Comparison of ENCODE assay signal across 20 cellular contexts in the genomic region with DNA sequence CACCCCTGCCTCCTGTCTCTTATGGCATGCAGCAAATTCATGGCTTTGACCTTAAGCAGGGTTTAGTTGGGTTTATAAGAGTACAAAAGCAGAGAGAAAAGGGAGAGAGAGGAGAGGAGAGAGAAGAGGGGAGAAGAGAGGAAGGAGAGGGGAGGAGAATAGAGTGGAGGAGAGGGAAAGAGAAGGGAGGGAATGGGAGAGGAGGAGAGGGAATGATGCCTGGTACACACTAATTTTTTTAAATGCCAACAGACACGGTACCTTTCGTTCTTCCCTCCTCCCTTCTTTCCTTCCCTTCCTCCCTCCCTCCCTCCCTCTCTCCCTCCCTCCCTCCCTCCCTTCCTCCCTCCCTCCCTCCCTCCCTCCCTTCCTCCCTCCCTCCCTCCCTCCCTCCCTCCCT. TPM values are rescaled to one million over a fixed set of nuclear protein-coding genes. Genes with fewer than 3 reads are reported as not detected.
A peak's percentile ranks its signal among the peaks of the same experiment; 100 is the strongest.
DNase-seq lines count a peak whose midpoint lies in the region; ATAC-seq, FAIRE-seq and TF ChIP-seq lines count a peak whose summit lies in the region.
"Had no signal": no experiment of that assay in that cellular context is flagged by ENCODE, and none has a peak within 500 bp of the region (broad histone marks: within the 10 kb centered on the region; RNA-seq: fewer than 3 reads in every experiment).

No MANE protein-coding gene starts in this region.

- H3K4me1 ChIP-seq in K562 (replicated peaks in 1 of 2; ENCODE audit: control insufficient read depth in 2 of 2, insufficient read depth in 2 of 2, low read length in 2 of 2) (no peaks in the 10 kb centered on the region), gastroesophageal sphincter (peaks cover 11 to 56% (median 12%) of the 10 kb centered on the region in 3 donors), rectal smooth muscle tissue (ENCODE audit: control insufficient read depth, insufficient read depth, low read length) (peaks cover 41% of the 10 kb centered on the region), transverse colon (peaks cover 0 to 13% (median 8%) of the 10 kb centered on the region in 4 donors)

- H2AFZ ChIP-seq in K562 (ENCODE audit: low read depth, low read length): no peak overlapping the region

- WGBS in K562 (ENCODE audit: insufficient coverage, low coverage, missing lambda C conversion rate): no CpG with 5 or more reads among the region's 2 CpGs
- WGBS in gastroesophageal sphincter (ENCODE audit: low coverage in 1 of 2), 2 donors: 43% methylated on average over 1 of the region's 2 CpGs; no CpG with 5 or more reads in 1 of the 2 donors
- WGBS in transverse colon (ENCODE audit: low coverage in 1 of 2), 2 donors: 70 to 71% methylated on average over 2 of the region's 2 CpGs

- POLR2A ChIA-PET in K562 (lab: Yijun Ruan, JAX) (no interaction called here), GM10248 (lab: Yijun Ruan, JAX) (no interaction called here)

- H3K27ac ChIP-seq in K562 (ENCODE audit: extremely low read depth, low read depth, low read length) (no peak overlapping the region), gastroesophageal sphincter (peak overlapping the region; percentile 87 to 94 (median 90)), rectal smooth muscle tissue (ENCODE audit: low read depth, low read length) (peak overlapping the region; percentile 92), transverse colon (peak overlapping the region; percentile 61 to 83 (median 80))
- H3K27ac ChIP-seq: C4-2B had no signal

- TF ChIP-seq POLR2A in K562 (conservative IDR thresholded peaks at IDR 0.05) (no peak), gastroesophageal sphincter (IDR thresholded peaks at IDR 0.05) (no peak), transverse colon (IDR thresholded peaks at IDR 0.05) (no peak)

- CTCF ChIA-PET in K562 (lab: Yijun Ruan, JAX; ENCODE audit: low intra/inter-chr PET ratio) (no interaction called here), GM10248 (lab: Yijun Ruan, JAX) (interaction anchor here (1.0 kb wide), 1 partner anchor 9 kb away, joined by 3 read pairs; no protein-coding TSS in a partner anchor)

- no peaks in the 10 kb centered on the region for H3K27me3 ChIP-seq in K562 (ENCODE audit: control insufficient read depth in 2 of 2, insufficient read depth in 2 of 2, low read length in 2 of 2)
- H3K27me3 ChIP-seq in gastroesophageal sphincter: no peaks in the 10 kb centered on the region
- no peaks in the 10 kb centered on the region for H3K27me3 ChIP-seq in rectal smooth muscle tissue (ENCODE audit: control insufficient read depth, insufficient read depth, low read length)
- no peaks in the 10 kb centered on the region for H3K27me3 ChIP-seq in transverse colon

- H4K20me1 ChIP-seq in K562 (replicated peaks; ENCODE audit: control insufficient read depth, insufficient read depth, low read length): no peaks in the 10 kb centered on the region

- TF ChIP-seq CTCF in K562 (IDR thresholded peaks at IDR 0.05 in 2 of 3, conservative IDR thresholded peaks at IDR 0.05 in 1 of 3; ENCODE audit: insufficient read depth in 2 of 3, low read depth in 1 of 3, low read length in 3 of 3) (no peak), gastroesophageal sphincter (IDR thresholded peaks at IDR 0.05) (no peak), transverse colon (IDR thresholded peaks at IDR 0.05) (no peak), GM10248 (IDR thresholded peaks at IDR 0.05; ENCODE audit: control extremely low read depth, extremely low read depth, low read depth, missing control alignments) (no peak)

- TF ChIP-seq EP300 in K562 (IDR thresholded peaks at IDR 0.05; ENCODE audit: low read length) (no peak), gastroesophageal sphincter (IDR thresholded peaks at IDR 0.05) (no peak), transverse colon (IDR thresholded peaks at IDR 0.05; ENCODE audit: low read depth) (no peak)

- intact Hi-C loops in K562 (cut with micrococcal nuclease): no loop called here
- intact Hi-C loops in transverse colon (cut with DNase I; ENCODE audit: low total_unique reads): no loop called here

- H3K9me3 ChIP-seq in K562 (replicated peaks; ENCODE audit: control insufficient read depth, insufficient read depth, low read depth, low read length) (no peaks in the 10 kb centered on the region), gastroesophageal sphincter (no peaks in the 10 kb centered on the region), transverse colon (no peaks in the 10 kb centered on the region)
- H3K9me3 ChIP-seq: Caco-2 had no signal

- no peaks in the 10 kb centered on the region for H3K79me2 ChIP-seq in K562 (ENCODE audit: control insufficient read depth, insufficient read depth, low read length)

- DNase-seq in K562 (ENCODE audit: extremely low read depth in 1 of 4, low spot score in 3 of 4): no peak
- DNase-seq in transverse colon: no peak
- DNase-seq in GM10248 (ENCODE audit: extremely low spot score): no peak
- no peak for DNase-seq in DMS 273 treated with DMSO at 0.1 percent for 48 hours (lab: John Stamatoyannopoulos, UW)
- DNase-seq: AML-193; Caco-2; CD4-positive, alpha-beta T cell; DMS153; DMS79; GDM1; H9 had no signal

- no peaks in the 10 kb centered on the region for H3K9me1 ChIP-seq in K562 (ENCODE audit: control insufficient read depth, insufficient read depth, low read length)

- H3K36me3 ChIP-seq in K562 (ENCODE audit: control insufficient read depth, insufficient read depth, low read length): no peaks in the 10 kb centered on the region
- H3K36me3 ChIP-seq in gastroesophageal sphincter: peaks cover 0 to 35% of the 10 kb centered on the region in 2 donors
- peaks cover 8% of the 10 kb centered on the region for H3K36me3 ChIP-seq in rectal smooth muscle tissue (ENCODE audit: control insufficient read depth, insufficient read depth, low read length)
- H3K36me3 ChIP-seq in transverse colon: peaks cover 0 to 6% (median 0%) of the 10 kb centered on the region in 4 donors

- H3K4me3 ChIP-seq in K562: no peak overlapping the region
- no peak overlapping the region for H3K4me3 ChIP-seq in gastroesophageal sphincter
- no peak overlapping the region for H3K4me3 ChIP-seq in rectal smooth muscle tissue (ENCODE audit: low read length)
- H3K4me3 ChIP-seq in transverse colon: no peak overlapping the region

- no peak overlapping the region for H3K4me2 ChIP-seq in K562 (ENCODE audit: insufficient read depth, low read length)

- no TSS peak for BruUV-seq in K562 (replicated peaks; lab: Mats Ljungman, UMichigan)

- no peak for ATAC-seq in K562
- ATAC-seq in gastroesophageal sphincter: no peak
- ATAC-seq in GM19035 (IDR thresholded peaks at IDR 0.05; ENCODE audit: unreplicated experiment): no peak
- ATAC-seq in HG02885 (IDR thresholded peaks at IDR 0.05; ENCODE audit: poor library complexity, unreplicated experiment): no peak

- no peak for FAIRE-seq in K562 (lab: Jason Lieb, UNC)
- FAIRE-seq: A204.1, D721Med, GM19239, H1 had no signal

- no peak for TF ChIP-seq RAD21 in K562 (CRISPR knock-in tag; conservative IDR thresholded peaks at IDR 0.05 in 1 of 2, IDR thresholded peaks at IDR 0.05 in 1 of 2)

- H3K9ac ChIP-seq in K562 (ENCODE audit: insufficient read depth in 1 of 2, low read depth in 2 of 2, low read length in 2 of 2): no peak overlapping the region
- no peak overlapping the region for H3K9ac ChIP-seq in rectal smooth muscle tissue (ENCODE audit: low read length)

- in situ Hi-C loops in K562 (cut with MboI) (no loop called here), transverse colon (cut with MboI; ENCODE audit: low pct_ligation_motif_present in 1 of 4, low pct_unique_long_range_greater_than_20kb in 1 of 4, low sequenced_read_pairs in 3 of 4) (no loop called here)

TF ChIP-seq in K562, 482 proteins besides CTCF, POLR2A, EP300 and RAD21:
- TF ChIP-seq, protein P1, sequence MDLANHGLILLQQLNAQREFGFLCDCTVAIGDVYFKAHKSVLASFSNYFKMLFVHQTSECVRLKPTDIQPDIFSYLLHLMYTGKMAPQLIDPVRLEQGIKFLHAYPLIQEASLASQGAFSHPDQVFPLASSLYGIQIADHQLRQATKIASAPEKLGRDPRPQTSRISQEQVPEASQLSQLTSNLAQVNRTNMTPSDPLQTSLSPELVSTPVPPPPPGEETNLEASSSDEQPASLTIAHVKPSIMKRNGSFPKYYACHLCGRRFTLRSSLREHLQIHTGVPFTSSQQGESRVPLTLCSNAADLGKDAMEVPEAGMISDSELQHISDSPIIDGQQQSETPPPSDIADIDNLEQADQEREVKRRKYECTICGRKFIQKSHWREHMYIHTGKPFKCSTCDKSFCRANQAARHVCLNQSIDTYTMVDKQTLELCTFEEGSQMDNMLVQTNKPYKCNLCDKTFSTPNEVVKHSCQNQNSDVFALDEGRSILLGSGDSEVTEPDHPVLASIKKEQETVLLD (IDR thresholded peaks at IDR 0.05): no peak
- TF ChIP-seq CC2D1A (IDR thresholded peaks at IDR 0.05): no peak
- no peak for TF ChIP-seq XRCC4 (IDR thresholded peaks at IDR 0.05; ENCODE audit: extremely low read depth, insufficient read depth, insufficient read length)
- TF ChIP-seq HNRNPK (IDR thresholded peaks at IDR 0.05; ENCODE audit: low read depth, low read length, poor library complexity, severe bottlenecking): peak; percentile 65

RNA-seq across cellular contexts. Expression of gene TNC, which starts 48.7 kb away (rescaled TPM):
- 0.05 TPM in 1 of 2 replicates, not detected in the other for total RNA-seq in K562 (2011; cell fraction: chromatin; rRNA removed; ENCODE audit: low replicate concordance)
- 0.17 TPM in 1 of 2 replicates, not detected in the other for total RNA-seq in K562 (2011; cell fraction: nucleolus; rRNA removed)
- not detected in 2 replicates for total RNA-seq in K562 (2011; cell fraction: nucleoplasm; rRNA removed)
- total RNA-seq in K562 (2014; rRNA removed) (under 0.01 TPM in 1 of 2 replicates, not detected in the other), K562 (2014; rRNA removed; fragmentation: Illumina TruSeq; extraction: Trizol) (not detected in 2 replicates), K562 (2015; rRNA removed; fragmentation: Illumina TruSeq; extraction: Trizol) (not detected in 2 replicates), K562 (2021) (0.16 and 0.29 TPM in 2 replicates), gastroesophageal sphincter (100 to 1,000 TPM; 194 to 799 (median 466) TPM), transverse colon (100 to 1,000 TPM in 1 of 4 donors, 10 to 100 TPM in 3; 29.4 to 316 (median 61.9) TPM)
- polyA plus RNA-seq in K562 (2011; rRNA removed) (not detected in 2 replicates), K562 (2014; fragmentation: Illumina TruSeq; extraction: Trizol) (not detected in 2 replicates), K562 (2014; fragmentation: Nextera tagmentation; extraction: Ambion mirVana) (not detected), K562 (2014; rRNA removed) (not detected in 2 replicates)
- not detected in 2 replicates for polyA plus RNA-seq in K562 (2011; cell fraction: cytosol; rRNA removed)
- polyA plus RNA-seq in K562 (2011; cell fraction: nucleus; rRNA removed): not detected in 2 replicates
- 1.1 TPM in 1 of 2 replicates, not detected in the other for polyA plus RNA-seq in K562 (2012)
- not detected in 2 replicates for polyA minus RNA-seq in K562 (2011; rRNA and poly(A)+ RNA removed)
- not detected in 2 replicates for polyA minus RNA-seq in K562 (2011; cell fraction: cytosol; rRNA and poly(A)+ RNA removed)
- polyA minus RNA-seq in K562 (2011; cell fraction: nucleus; rRNA and poly(A)+ RNA removed): not detected in 2 replicates

Comparison
In these comparisons a context has a peak if more than half of its experiments do, and no peak if none do; other contexts are left out.
1. RNA of gene TNC, which starts 48.7 kb away (total RNA-seq): 194 to 799 TPM in gastroesophageal sphincter and 29.4 to 316 TPM in transverse colon; under 0.01 to 0.29 TPM in K562; every median in the first group is over 10 times any median in the second.